In the genomic region with DNA sequence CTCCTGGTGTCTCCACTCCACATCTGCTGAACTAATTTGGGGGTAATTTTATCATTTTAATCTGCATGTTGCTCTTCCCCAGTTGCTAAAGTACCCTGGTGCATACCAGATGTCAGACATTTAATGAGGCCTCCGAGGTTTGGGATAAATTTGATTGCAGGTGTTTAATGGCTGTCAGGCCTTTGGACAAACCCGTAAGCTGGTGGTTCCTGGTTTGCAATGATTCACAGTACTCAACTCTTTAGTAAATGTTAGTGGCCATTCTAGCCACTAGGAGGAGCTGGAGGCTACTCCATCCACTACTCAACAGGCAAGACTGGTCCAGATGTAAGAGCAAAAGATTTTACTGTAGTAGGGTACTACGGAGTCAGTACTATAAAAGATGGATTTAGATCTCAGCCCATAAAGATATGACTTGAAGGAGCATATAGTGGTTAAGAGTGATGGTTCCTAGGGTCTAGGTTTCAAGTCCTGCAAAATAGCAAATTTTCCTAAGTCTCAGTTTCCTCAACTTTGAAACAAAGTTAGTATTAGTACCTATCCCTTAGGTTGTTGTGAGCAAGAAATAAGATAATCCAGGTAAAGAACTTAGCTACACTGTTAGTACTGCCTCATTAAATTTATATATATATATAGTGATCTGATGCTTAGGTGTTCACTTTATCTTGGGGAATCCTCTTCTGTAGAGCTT, we compare ENCODE assay signal across 8 cellular contexts.
DNase-seq lines count a peak whose midpoint lies in the region; ATAC-seq and TF ChIP-seq lines count a peak whose summit lies in the region.

No MANE protein-coding gene starts in this region.

- no peak for TF ChIP-seq POLR2A in stomach (IDR thresholded peaks at IDR 0.05)

- H3K27ac Mint-ChIP-seq in CD8-positive, alpha-beta T cell: no peak overlapping the region
- no peak overlapping the region for H3K27ac Mint-ChIP-seq in mesothelial cell of epicardium

- WGBS in stomach, 5 donors: 12 to 23% (median 17%) methylated on average over 3 of the region's 3 CpGs

- no peaks in the 10 kb centered on the region for H3K36me3 Mint-ChIP-seq in CD8-positive, alpha-beta T cell
- no peaks in the 10 kb centered on the region for H3K36me3 Mint-ChIP-seq in mesothelial cell of epicardium

- peaks cover 18% of the 10 kb centered on the region for H3K4me1 ChIP-seq in CD8-positive, alpha-beta T cell (ENCODE audit: insufficient read depth, low read length)
- H3K4me1 ChIP-seq in stomach: no peaks in the 10 kb centered on the region

- H3K9me3 Mint-ChIP-seq in CD8-positive, alpha-beta T cell: no peaks in the 10 kb centered on the region
- H3K9me3 Mint-ChIP-seq in mesothelial cell of epicardium: no peaks in the 10 kb centered on the region

- peak; percentile 9 to 68 (median 46) for DNase-seq in CD8-positive, alpha-beta T cell
- peak; percentile 38 for DNase-seq in NCI-H2227 treated with DMSO at 0.1 percent for 48 hours (lab: John Stamatoyannopoulos, UW)
- DNase-seq in activated CD4-positive, alpha-beta T cell treated with anti-CD3 and anti-CD28 coated beads for 24 hours (ENCODE audit: low read depth in 2 of 2): peak; percentile 2 to 21
- DNase-seq in effector CD8-positive, alpha-beta T cell (lab: John Stamatoyannopoulos, UW): peak; percentile 15
- peak in 1 of 2 experiments; percentile 41 for DNase-seq in mesothelial cell of epicardium (ENCODE audit: low spot score in 2 of 2, unreplicated experiment in 2 of 2)
- no peak for DNase-seq in stomach

- TF ChIP-seq CTCF in CD8-positive, alpha-beta T cell (IDR thresholded peaks at IDR 0.05): peak; percentile 79
- peak; percentile 71 for TF ChIP-seq CTCF in mesothelial cell of epicardium (IDR thresholded peaks at IDR 0.05; ENCODE audit: unreplicated experiment)
- peak in 5 of 7 experiments; percentile 28 to 62 (median 54) for TF ChIP-seq CTCF in stomach (IDR thresholded peaks at IDR 0.05)

- H3K9me3 ChIP-seq in CD8-positive, alpha-beta T cell (ENCODE audit: low read length): no peaks in the 10 kb centered on the region
- no peaks in the 10 kb centered on the region for H3K9me3 ChIP-seq in stomach

- POLR2A ChIA-PET in CD8-positive, alpha-beta T cell (lab: Charles Lee): interaction anchor here (0.5 to 1.0 kb wide), 2 partner anchors 77 to 525 kb away, joined by 3 to 4 read pairs; no protein-coding TSS in a partner anchor

- H3K27ac ChIP-seq in CD8-positive, alpha-beta T cell (ENCODE audit: low read depth, low read length): no peak overlapping the region
- H3K27ac ChIP-seq in stomach: no peak overlapping the region

- no peak overlapping the region for H3K4me3 Mint-ChIP-seq in CD8-positive, alpha-beta T cell
- H3K4me3 Mint-ChIP-seq in mesothelial cell of epicardium: no peak overlapping the region

- no peaks in the 10 kb centered on the region for H3K36me3 ChIP-seq in CD8-positive, alpha-beta T cell (ENCODE audit: insufficient read depth, low read length)
- H3K36me3 ChIP-seq in stomach: no peaks in the 10 kb centered on the region

- intact Hi-C loops in CD8-positive, alpha-beta T cell (cut with DNase I, micrococcal nuclease): loop anchor here (1.0 to 10.0 kb wide), 7 partner anchors 146 to 912 kb away; a partner anchor contains a TSS
- intact Hi-C loops in stomach (cut with DNase I; ENCODE audit: low total_unique reads): no loop called here

- no peaks in the 10 kb centered on the region for H3K27me3 Mint-ChIP-seq in CD8-positive, alpha-beta T cell (ENCODE audit: low read depth)
- H3K27me3 Mint-ChIP-seq in mesothelial cell of epicardium (ENCODE audit: low read depth): peaks cover 15% of the 10 kb centered on the region

- CTCF ChIA-PET in CD8-positive, alpha-beta T cell (lab: Charles Lee): interaction anchor here (0.7 to 5.5 kb wide), 32 partner anchors 9 to 687 kb away, joined by 3 to 37 read pairs (median 4); no protein-coding TSS in a partner anchor

- peaks cover 24% of the 10 kb centered on the region for H3K4me1 Mint-ChIP-seq in CD8-positive, alpha-beta T cell (ENCODE audit: low read depth)
- no peaks in the 10 kb centered on the region for H3K4me1 Mint-ChIP-seq in mesothelial cell of epicardium

- no peaks in the 10 kb centered on the region for H3K27me3 ChIP-seq in CD8-positive, alpha-beta T cell (ENCODE audit: insufficient read depth, low read length)
- no peaks in the 10 kb centered on the region for H3K27me3 ChIP-seq in stomach

- ATAC-seq in CD8-positive, alpha-beta T cell: peak; percentile 93
- ATAC-seq in GM18909 (IDR thresholded peaks at IDR 0.05; ENCODE audit: poor library complexity, unreplicated experiment): peak; percentile 98
- ATAC-seq in HG03095 (IDR thresholded peaks at IDR 0.05; ENCODE audit: unreplicated experiment): peak; percentile 96

- no peak overlapping the region for H3K4me3 ChIP-seq in CD8-positive, alpha-beta T cell (ENCODE audit: low read depth, low read length)
- H3K4me3 ChIP-seq in stomach: no peak overlapping the region

- no peak for TF ChIP-seq EP300 in stomach (IDR thresholded peaks at IDR 0.05)
